In the genomic region with DNA sequence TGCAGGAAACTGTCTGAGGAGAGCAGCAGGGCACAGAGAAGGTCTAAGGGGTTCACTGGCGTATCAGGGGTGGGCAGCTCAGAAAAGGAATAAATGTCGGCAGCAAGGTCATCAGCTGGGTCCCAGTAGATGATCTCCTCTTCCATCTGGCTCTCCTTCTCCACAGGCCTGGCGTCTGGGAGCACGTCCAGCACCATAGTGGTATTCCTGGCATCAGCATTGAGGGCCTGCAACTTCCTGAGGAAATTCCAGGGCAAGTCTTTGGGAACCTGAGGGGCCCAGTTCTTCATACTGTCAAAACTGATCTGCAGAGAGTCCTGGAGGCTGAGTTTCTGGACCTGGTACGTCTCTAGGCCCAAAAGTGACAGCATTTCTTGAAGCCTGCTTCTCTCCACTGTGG, we compare ENCODE assay signal across 16 cellular contexts. TPM values are rescaled to one million over a fixed set of nuclear protein-coding genes. Genes with fewer than 3 reads are reported as not detected.
A peak's percentile ranks its signal among the peaks of the same experiment; 100 is the strongest.
DNase-seq lines count a peak whose midpoint lies in the region; ATAC-seq and TF ChIP-seq lines count a peak whose summit lies in the region.
"Had no signal": no experiment of that assay in that cellular context is flagged by ENCODE, and none has a peak within 500 bp of the region (broad histone marks: within the 10 kb centered on the region; RNA-seq: fewer than 3 reads in every experiment).

No MANE protein-coding gene starts in this region.

- intact Hi-C loops in left cardiac atrium (cut with DNase I) (no loop called here), esophagus squamous epithelium (cut with DNase I) (no loop called here)

- H3K27me3 ChIP-seq in GM23248 (replicated peaks; ENCODE audit: insufficient read depth) (no peaks in the 10 kb centered on the region), esophagus squamous epithelium (no peaks in the 10 kb centered on the region)

- peaks cover 51% of the 10 kb centered on the region for H3F3A ChIP-seq in GM23248 (ENCODE audit: insufficient read depth)

- peak overlapping the region; percentile 52; the same call in 1 of the 2 replicates for H3K9ac ChIP-seq in GM23248

- peak; percentile 35 for DNase-seq in GM23248
- DNase-seq in astrocyte of the spinal cord (ENCODE audit: low read depth, low spot score), result peak; percentile 41
- DNase-seq in left cardiac atrium, result no peak
- no peak for DNase-seq in stimulated activated effector memory CD8-positive, alpha-beta T cell treated with anti-CD3 and anti-CD28 coated beads, Interleukin-12 subunit alpha, Interleukin-12 subunit beta, amount 100 ng/mL, for 72 hours (ENCODE audit: low spot score in 2 of 2)
- no peak for DNase-seq in CD1c-positive myeloid dendritic cell (ENCODE audit: extremely low spot score)
- DNase-seq in NCI-H345 treated with DMSO at 0.1 percent for 48 hours (lab: John Stamatoyannopoulos, UW; ENCODE audit: unreplicated experiment), result no peak
- no peak for DNase-seq in GF-D8 (lab: John Stamatoyannopoulos, UW)
- no peak for DNase-seq in esophagus squamous epithelium (lab: John Stamatoyannopoulos, UW)
- DNase-seq: activated CD4-positive, alpha-beta T cell treated with anti-CD3 and anti-CD28 coated beads, Interleukin-2, amount 10 ng/mL, durations not matched to agents 24 days and 14 days; DND-41; mesendoderm; NCI-H1092 treated with DMSO at 0.1 percent for 48 hours; stimulated activated CD4-positive, alpha-beta T cell treated with anti-CD3 and anti-CD28 coated beads, Interleukin-4, amount 100 ng/mL, for 24 hours; T-helper 2 cell had no signal

- H4K20me1 ChIP-seq in GM23248 (ENCODE audit: insufficient read depth), result no peaks in the 10 kb centered on the region

- H3K9me2 ChIP-seq in GM23248 (ENCODE audit: insufficient read depth), result no peaks in the 10 kb centered on the region

- peak overlapping the region; percentile 55 for H3K4me2 ChIP-seq in GM23248 (ENCODE audit: unreplicated experiment)

- H3K4me1 ChIP-seq in GM23248 (ENCODE audit: insufficient read depth) (peaks cover 35% of the 10 kb centered on the region), esophagus squamous epithelium (peaks cover 0 to 28% (median under 1%) of the 10 kb centered on the region in 3 donors)

- no peak overlapping the region for H3K4me3 Mint-ChIP-seq in stimulated activated effector memory CD8-positive, alpha-beta T cell treated with anti-CD3 and anti-CD28 coated beads, Interleukin-12 subunit alpha, Interleukin-12 subunit beta, amount 100 ng/mL, for 72 hours
- H3K4me3 Mint-ChIP-seq: activated CD4-positive, alpha-beta T cell treated with anti-CD3 and anti-CD28 coated beads, Interleukin-2, amount 10 ng/mL, durations not matched to agents 24 days and 14 days; brain; stimulated activated memory B cell treated with anti-CD40 and anti-IgM and Interleukin-4, amounts not matched to agents 10 μg/mL and 1 μg/mL and 100 μg/mL, for 72 hours had no signal

- H3K27ac Mint-ChIP-seq in stimulated activated effector memory CD8-positive, alpha-beta T cell treated with anti-CD3 and anti-CD28 coated beads, Interleukin-12 subunit alpha, Interleukin-12 subunit beta, amount 100 ng/mL, for 72 hours, result peak overlapping the region; percentile 71
- H3K27ac Mint-ChIP-seq: activated CD4-positive, alpha-beta T cell treated with anti-CD3 and anti-CD28 coated beads, Interleukin-2, amount 10 ng/mL, durations not matched to agents 24 days and 14 days had no signal

- H3K9me3 ChIP-seq in GM23248 (ENCODE audit: low read depth), result no peaks in the 10 kb centered on the region
- no peaks in the 10 kb centered on the region for H3K9me3 ChIP-seq in esophagus squamous epithelium

- in situ Hi-C loops in GM23248 (cut with MboI), result no loop called here
- in situ Hi-C loops in astrocyte of the spinal cord (cut with HindIII; ENCODE audit: low sequenced_read_pairs), result no loop called here

- H3K79me2 ChIP-seq in GM23248 (ENCODE audit: insufficient read depth), result peaks cover 43% of the 10 kb centered on the region

- H3K36me3 ChIP-seq in GM23248 (ENCODE audit: low read depth) (peaks cover 29% of the 10 kb centered on the region), esophagus squamous epithelium (peaks cover 33 to 86% (median 35%) of the 10 kb centered on the region in 3 donors)

- H3K4me3 ChIP-seq in GM23248 (no peak overlapping the region), astrocyte of the spinal cord (ENCODE audit: low read depth, low read length) (no peak overlapping the region), esophagus squamous epithelium (no peak overlapping the region)

- H2AFZ ChIP-seq in GM23248, result no peak overlapping the region

- H3K36me3 Mint-ChIP-seq in stimulated activated effector memory CD8-positive, alpha-beta T cell treated with anti-CD3 and anti-CD28 coated beads, Interleukin-12 subunit alpha, Interleukin-12 subunit beta, amount 100 ng/mL, for 72 hours, result peaks cover 74% of the 10 kb centered on the region

- TF ChIP-seq CTCF in astrocyte of the spinal cord (IDR thresholded peaks at IDR 0.05; ENCODE audit: low read depth, low read length) (no peak), esophagus squamous epithelium (IDR thresholded peaks at IDR 0.05) (no peak)

- peaks cover 10% of the 10 kb centered on the region for H3K4me1 Mint-ChIP-seq in stimulated activated effector memory CD8-positive, alpha-beta T cell treated with anti-CD3 and anti-CD28 coated beads, Interleukin-12 subunit alpha, Interleukin-12 subunit beta, amount 100 ng/mL, for 72 hours
- H3K4me1 Mint-ChIP-seq: activated CD4-positive, alpha-beta T cell treated with anti-CD3 and anti-CD28 coated beads, Interleukin-2, amount 10 ng/mL, durations not matched to agents 24 days and 14 days; brain had no signal

- 75 to 84% methylated on average over 5 of the region's 5 CpGs for WGBS in GM23248 (ENCODE audit: low coverage in 1 of 2, low lambda C conversion rate in 2 of 2, missing lambda C conversion rate in 2 of 2), 2 experiments
- WGBS in esophagus squamous epithelium, 2 donors, result 86% methylated on average over 4 to 5 of the region's 5 CpGs

- peak; percentile 11 to 34 for ATAC-seq in left cardiac atrium
- no peak for ATAC-seq in stimulated activated effector memory CD8-positive, alpha-beta T cell treated with anti-CD3 and anti-CD28 coated beads, Interleukin-12 subunit alpha, Interleukin-12 subunit beta, amount 100 ng/mL, for 72 hours
- ATAC-seq: stimulated activated memory B cell treated with anti-CD40 and anti-IgM and Interleukin-4, amounts not matched to agents 10 μg/mL and 1 μg/mL and 100 μg/mL, for 72 hours had no signal

- no peaks in the 10 kb centered on the region for H3K9me3 Mint-ChIP-seq in stimulated activated effector memory CD8-positive, alpha-beta T cell treated with anti-CD3 and anti-CD28 coated beads, Interleukin-12 subunit alpha, Interleukin-12 subunit beta, amount 100 ng/mL, for 72 hours
- H3K9me3 Mint-ChIP-seq: activated CD4-positive, alpha-beta T cell treated with anti-CD3 and anti-CD28 coated beads, Interleukin-2, amount 10 ng/mL, durations not matched to agents 24 days and 14 days; brain; stimulated activated memory B cell treated with anti-CD40 and anti-IgM and Interleukin-4, amounts not matched to agents 10 μg/mL and 1 μg/mL and 100 μg/mL, for 72 hours had no signal

- peak overlapping the region; percentile 79 for H3K27ac ChIP-seq in GM23248
- peak overlapping the region in 2 of 4 donors; percentile 63 to 71 for H3K27ac ChIP-seq in esophagus squamous epithelium

- no peak for TF ChIP-seq POLR2A in esophagus squamous epithelium (IDR thresholded peaks at IDR 0.05)

RNA-seq across cellular contexts. Expression of a gene that starts 9.6 kb away (rescaled TPM):
- total RNA-seq in GM23248 (2014; rRNA removed; shearing (Covaris generic)), result 79.3 and 113 TPM in 2 replicates
- polyA plus RNA-seq in GM23248 (2016; fragmentation: Nextera tagmentation; extraction: Ambion mirVana), result 163 and 166 TPM in 2 replicates
- 100 to 1,000 TPM; 125 to 139 TPM for total RNA-seq in left cardiac atrium
- 100 to 1,000 TPM in 3 of 4 donors, 10 to 100 TPM in 1; 86.0 to 144 (median 117) TPM for total RNA-seq in esophagus squamous epithelium

RNA-seq across cellular contexts. Expression of a gene that starts 27.5 kb away (rescaled TPM):
- total RNA-seq in GM23248 (2014; rRNA removed; shearing (Covaris generic)), result 29.6 and 36.8 TPM in 2 replicates
- polyA plus RNA-seq in GM23248 (2016; fragmentation: Nextera tagmentation; extraction: Ambion mirVana), result 25.9 and 26.5 TPM in 2 replicates
- total RNA-seq in left cardiac atrium, result 10 to 100 TPM; 27.8 to 37.4 TPM
- 10 to 100 TPM; 18.3 to 22.8 (median 21.1) TPM for total RNA-seq in esophagus squamous epithelium

RNA-seq across cellular contexts. Expression of a gene that starts 47.4 kb away (rescaled TPM):
- total RNA-seq in GM23248 (2014; rRNA removed; shearing (Covaris generic)), result 21.7 and 33.0 TPM in 2 replicates
- polyA plus RNA-seq in GM23248 (2016; fragmentation: Nextera tagmentation; extraction: Ambion mirVana), result 20.5 and 22.0 TPM in 2 replicates
- total RNA-seq in left cardiac atrium (10 to 100 TPM; 38.8 to 40.7 TPM), esophagus squamous epithelium (10 to 100 TPM in 1 of 4 donors, 1 to 10 TPM in 3; 8.8 to 10.9 (median 9.5) TPM)

Comparison
In these comparisons a context has a peak if more than half of its experiments do, and no peak if none do; other contexts are left out.
1. DNase-seq: peak in GM23248 (single experiment) and astrocyte of the spinal cord (single experiment); none in left cardiac atrium (single experiment), stimulated activated effector memory CD8-positive, alpha-beta T cell treated with anti-CD3 and anti-CD28 coated beads, Interleukin-12 subunit alpha, Interleukin-12 subunit beta, amount 100 ng/mL, for 72 hours (0 of 2), CD1c-positive myeloid dendritic cell (single experiment), NCI-H345 treated with DMSO at 0.1 percent for 48 hours (single experiment), GF-D8 (single experiment) and esophagus squamous epithelium (single experiment).